Comparison of ENCODE assay signal across 5 cellular contexts in the genomic region with DNA sequence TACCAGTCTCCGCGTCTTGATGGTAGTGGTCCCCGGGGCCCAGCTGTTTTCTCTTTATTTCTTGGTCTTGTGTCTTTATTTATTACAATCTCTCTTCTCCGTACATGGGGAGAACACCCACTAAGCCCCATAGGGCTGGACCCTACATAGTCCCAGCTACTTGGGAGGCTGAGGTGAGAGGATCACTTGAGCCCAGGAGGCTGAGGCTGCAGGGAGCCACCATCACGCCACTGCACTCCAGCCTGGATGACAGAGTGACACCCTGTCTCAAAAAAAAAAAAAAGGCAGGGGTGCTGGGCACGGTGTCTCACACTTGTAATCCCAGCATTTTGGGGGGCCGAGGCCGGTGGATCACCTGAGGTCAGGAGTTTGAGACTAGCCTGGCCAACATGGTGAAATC. TPM values are rescaled to one million over a fixed set of nuclear protein-coding genes. Genes with fewer than 3 reads are reported as not detected.
DNase-seq lines count a peak whose midpoint lies in the region; TF ChIP-seq lines count a peak whose summit lies in the region.
"Not testable (repeated sequence)": the region's sequence is repeated elsewhere in the genome, so short reads cannot be mapped to it uniquely, and the experiment has no call there.

No MANE protein-coding gene starts in this region.

- intact Hi-C loops in activated T-helper 1 cell treated with anti-CD3 and anti-CD28 coated beads, Interleukin-12 subunit alpha, Interleukin-12 subunit beta, Interleukin-2, Interleukin-4 antibody, amounts not matched to agents 30 ng/mL and 10 ng/mL and 1 ng/mL, durations not matched to agents 14 hours and 24 hours and 36 hours (cut with micrococcal nuclease) = loop anchor here (10.0 kb wide), 1 partner anchor 605 kb away; a partner anchor contains a TSS

- H3K9ac ChIP-seq in ES-I3 (ENCODE audit: low read depth, low read length) = peak overlapping the region; percentile 20; the same call in 1 of the 2 replicates
- H3K9ac ChIP-seq in SK-N-SH, parathyroid adenoma: not testable (repeated sequence)

- not testable (repeated sequence) for H4K20me1 ChIP-seq in SK-N-SH (ENCODE audit: insufficient read depth); hepatocyte (ENCODE audit: insufficient read depth, poor library complexity, severe bottlenecking)

- not testable (repeated sequence) for H2AFZ ChIP-seq in SK-N-SH (ENCODE audit: low read depth); hepatocyte
- peak overlapping the region; percentile 82 for H2AFZ ChIP-seq in parathyroid adenoma

- TF ChIP-seq RAD21 in SK-N-SH (IDR thresholded peaks at IDR 0.05; ENCODE audit: low read length) = not testable (repeated sequence)

- not testable (repeated sequence) for H3K36me3 Mint-ChIP-seq in activated T-helper 1 cell treated with anti-CD3 and anti-CD28 coated beads, Interleukin-12 subunit alpha, Interleukin-12 subunit beta, Interleukin-2, Interleukin-4 antibody, amounts not matched to agents 30 ng/mL and 10 ng/mL and 1 ng/mL, durations not matched to agents 14 hours and 24 hours and 36 hours (ENCODE audit: low read depth)

- H3K27ac ChIP-seq in SK-N-SH (ENCODE audit: low read depth in 2 of 2, low read length in 1 of 2); hepatocyte: not testable (repeated sequence)
- H3K27ac ChIP-seq in parathyroid adenoma = peak overlapping the region; percentile 92

- H3K9me3 ChIP-seq in ES-I3 (ENCODE audit: control insufficient read depth, insufficient read depth, low read length); SK-N-SH; hepatocyte (ENCODE audit: low read depth); parathyroid adenoma (ENCODE audit: control insufficient read depth, low read length): not testable (repeated sequence)

- peaks cover 11% of the 10 kb centered on the region for H3K4me1 ChIP-seq in ES-I3 (ENCODE audit: insufficient read depth, low read length)
- H3K4me1 ChIP-seq in SK-N-SH (ENCODE audit: control insufficient read depth in 1 of 2, insufficient read depth in 2 of 2, low read depth in 1 of 2, low read length in 1 of 2) = not testable (repeated sequence)
- H3K4me1 ChIP-seq in hepatocyte (ENCODE audit: insufficient read depth) = peaks cover 26% of the 10 kb centered on the region
- H3K4me1 ChIP-seq in parathyroid adenoma = peaks cover 23% of the 10 kb centered on the region

- POLR2A ChIA-PET in SK-N-SH (lab: Yijun Ruan, JAX) = not testable (repeated sequence)

- CTCF ChIA-PET in SK-N-SH (lab: Yijun Ruan, JAX) = not testable (repeated sequence)

- H3K27ac Mint-ChIP-seq in activated T-helper 1 cell treated with anti-CD3 and anti-CD28 coated beads, Interleukin-12 subunit alpha, Interleukin-12 subunit beta, Interleukin-2, Interleukin-4 antibody, amounts not matched to agents 30 ng/mL and 10 ng/mL and 1 ng/mL, durations not matched to agents 14 hours and 24 hours and 36 hours = not testable (repeated sequence)

- not testable (repeated sequence) for H3K9me2 ChIP-seq in SK-N-SH; hepatocyte (replicated peaks; ENCODE audit: insufficient read depth)

- H3F3A ChIP-seq in SK-N-SH (replicated peaks; ENCODE audit: insufficient read depth) = peaks cover 11% of the 10 kb centered on the region

- H3K4me1 Mint-ChIP-seq in activated T-helper 1 cell treated with anti-CD3 and anti-CD28 coated beads, Interleukin-12 subunit alpha, Interleukin-12 subunit beta, Interleukin-2, Interleukin-4 antibody, amounts not matched to agents 30 ng/mL and 10 ng/mL and 1 ng/mL, durations not matched to agents 14 hours and 24 hours and 36 hours (ENCODE audit: low read depth) = peaks cover 17% of the 10 kb centered on the region

- H3K9me3 Mint-ChIP-seq in activated T-helper 1 cell treated with anti-CD3 and anti-CD28 coated beads, Interleukin-12 subunit alpha, Interleukin-12 subunit beta, Interleukin-2, Interleukin-4 antibody, amounts not matched to agents 30 ng/mL and 10 ng/mL and 1 ng/mL, durations not matched to agents 14 hours and 24 hours and 36 hours = not testable (repeated sequence)

- DNase-seq in SK-N-SH; activated T-helper 1 cell treated with anti-CD3 and anti-CD28 coated beads, Interleukin-12 subunit alpha, Interleukin-12 subunit beta, Interleukin-2, Interleukin-4 antibody, amounts not matched to agents 30 ng/mL and 10 ng/mL and 1 ng/mL, durations not matched to agents 14 hours and 24 hours and 36 hours (ENCODE audit: low spot score); hepatocyte (ENCODE audit: low spot score): not testable (repeated sequence)

- H3K4me2 ChIP-seq in SK-N-SH (0 out of 2 replicates have a peak overlapping the region, but pooled peaks have one; percentile 11), hepatocyte (peak overlapping the region; percentile 60), parathyroid adenoma (ENCODE audit: low read length) (peak overlapping the region; percentile 28)

- not testable (repeated sequence) for TF ChIP-seq EP300 in SK-N-SH (IDR thresholded peaks at IDR 0.05; ENCODE audit: borderline replicate concordance in 1 of 2, low read depth in 1 of 2, low read length in 1 of 2)

- peak overlapping the region; percentile 45 for H3K4me3 Mint-ChIP-seq in activated T-helper 1 cell treated with anti-CD3 and anti-CD28 coated beads, Interleukin-12 subunit alpha, Interleukin-12 subunit beta, Interleukin-2, Interleukin-4 antibody, amounts not matched to agents 30 ng/mL and 10 ng/mL and 1 ng/mL, durations not matched to agents 14 hours and 24 hours and 36 hours

- not testable (repeated sequence) for H3K4me3 ChIP-seq in SK-N-SH (ENCODE audit: low read depth in 2 of 2, low read length in 1 of 2); hepatocyte; parathyroid adenoma (ENCODE audit: low read depth, low read length)

- not testable (repeated sequence) for H3K27me3 Mint-ChIP-seq in activated T-helper 1 cell treated with anti-CD3 and anti-CD28 coated beads, Interleukin-12 subunit alpha, Interleukin-12 subunit beta, Interleukin-2, Interleukin-4 antibody, amounts not matched to agents 30 ng/mL and 10 ng/mL and 1 ng/mL, durations not matched to agents 14 hours and 24 hours and 36 hours (ENCODE audit: insufficient read depth)

- H3K27me3 ChIP-seq in SK-N-SH (ENCODE audit: insufficient read depth); hepatocyte; parathyroid adenoma (ENCODE audit: control insufficient read depth, insufficient read depth, low read length): not testable (repeated sequence)

- WGBS in SK-N-SH (ENCODE audit: low lambda C conversion rate) = 98% methylated on average over 8 of the region's 8 CpGs
- over 99% methylated on average over 8 of the region's 8 CpGs for WGBS in hepatocyte (ENCODE audit: low lambda C conversion rate, missing lambda C conversion rate)

- peaks cover 32% of the 10 kb centered on the region for H3K79me2 ChIP-seq in SK-N-SH (ENCODE audit: insufficient read depth)
- H3K79me2 ChIP-seq in hepatocyte = peaks cover 24% of the 10 kb centered on the region
- H3K79me2 ChIP-seq in parathyroid adenoma = not testable (repeated sequence)

- TF ChIP-seq CTCF in SK-N-SH (IDR thresholded peaks at IDR 0.05); hepatocyte (IDR thresholded peaks at IDR 0.05; ENCODE audit: poor library complexity); parathyroid adenoma (IDR thresholded peaks at IDR 0.05): not testable (repeated sequence)

- H3K36me3 ChIP-seq in ES-I3 (ENCODE audit: insufficient read depth, low read length); SK-N-SH (replicated peaks in 1 of 2; ENCODE audit: control insufficient read depth in 1 of 2, insufficient read depth in 2 of 2, low read length in 1 of 2); hepatocyte (replicated peaks; ENCODE audit: insufficient read depth, low read depth); parathyroid adenoma (ENCODE audit: control insufficient read depth, insufficient read depth, low read length): not testable (repeated sequence)

RNA-seq across cellular contexts. Expression of a gene that starts 3.0 kb away (rescaled TPM):
- polyA plus RNA-seq in SK-N-SH (2012; rRNA removed) (21.5 and 23.9 TPM in 2 replicates), hepatocyte (9.6 and 11.4 TPM in 2 replicates)
- polyA plus RNA-seq in SK-N-SH (2012; cell fraction: cytosol; rRNA removed) = 7.0 and 11.3 TPM in 2 replicates
- polyA plus RNA-seq in SK-N-SH (2012; cell fraction: nucleus; rRNA removed) = 95.8 and 96.9 TPM in 2 replicates
- total RNA-seq in activated T-helper 1 cell treated with anti-CD3 and anti-CD28 coated beads, Interleukin-12 subunit alpha, Interleukin-12 subunit beta, Interleukin-2, Interleukin-4 antibody, amounts not matched to agents 30 ng/mL and 10 ng/mL and 1 ng/mL, durations not matched to agents 14 hours and 24 hours and 36 hours = 210 and 221 TPM in 2 replicates
- 6.1 and 9.5 TPM in 2 replicates for total RNA-seq in hepatocyte

RNA-seq across cellular contexts. Expression of a gene that starts 8.8 kb away (rescaled TPM):
- polyA plus RNA-seq in SK-N-SH (2012; rRNA removed) = 15.3 and 16.2 TPM in 2 replicates
- 5.8 and 8.0 TPM in 2 replicates for polyA plus RNA-seq in SK-N-SH (2012; cell fraction: cytosol; rRNA removed)
- 71.3 and 82.5 TPM in 2 replicates for polyA plus RNA-seq in SK-N-SH (2012; cell fraction: nucleus; rRNA removed)
- 1.5 and 2.7 TPM in 2 replicates for total RNA-seq in activated T-helper 1 cell treated with anti-CD3 and anti-CD28 coated beads, Interleukin-12 subunit alpha, Interleukin-12 subunit beta, Interleukin-2, Interleukin-4 antibody, amounts not matched to agents 30 ng/mL and 10 ng/mL and 1 ng/mL, durations not matched to agents 14 hours and 24 hours and 36 hours
- total RNA-seq in hepatocyte = 16.9 and 21.7 TPM in 2 replicates
- 13.4 and 18.4 TPM in 2 replicates for polyA plus RNA-seq in hepatocyte

RNA-seq across cellular contexts. Expression of a gene that starts 53.9 kb away (rescaled TPM):
- polyA plus RNA-seq in SK-N-SH (2012; rRNA removed) = 162 and 208 TPM in 2 replicates
- 85.4 and 106 TPM in 2 replicates for polyA plus RNA-seq in SK-N-SH (2012; cell fraction: cytosol; rRNA removed)
- 673 and 1,102 TPM in 2 replicates for polyA plus RNA-seq in SK-N-SH (2012; cell fraction: nucleus; rRNA removed)
- total RNA-seq in activated T-helper 1 cell treated with anti-CD3 and anti-CD28 coated beads, Interleukin-12 subunit alpha, Interleukin-12 subunit beta, Interleukin-2, Interleukin-4 antibody, amounts not matched to agents 30 ng/mL and 10 ng/mL and 1 ng/mL, durations not matched to agents 14 hours and 24 hours and 36 hours = 189 and 201 TPM in 2 replicates
- total RNA-seq in hepatocyte = 79.3 and 130 TPM in 2 replicates
- 206 and 256 TPM in 2 replicates for polyA plus RNA-seq in hepatocyte

Comparison
In these comparisons a context has a peak if more than half of its experiments do, and no peak if none do; other contexts are left out.
1. RNA of a gene that starts 3.0 kb away (total RNA-seq): 210 to 221 TPM in activated T-helper 1 cell treated with anti-CD3 and anti-CD28 coated beads, Interleukin-12 subunit alpha, Interleukin-12 subunit beta, Interleukin-2, Interleukin-4 antibody, amounts not matched to agents 30 ng/mL and 10 ng/mL and 1 ng/mL, durations not matched to agents 14 hours and 24 hours and 36 hours; 6.1 to 9.5 TPM in hepatocyte; every median in the first group is over 10 times any median in the second.
2. Peak in every context shown above with its lines, with median percentiles within 50 percentile points of each other: H3K4me2 ChIP-seq.